4 cellular contexts compared by ENCODE assay signal in the genomic region with DNA sequence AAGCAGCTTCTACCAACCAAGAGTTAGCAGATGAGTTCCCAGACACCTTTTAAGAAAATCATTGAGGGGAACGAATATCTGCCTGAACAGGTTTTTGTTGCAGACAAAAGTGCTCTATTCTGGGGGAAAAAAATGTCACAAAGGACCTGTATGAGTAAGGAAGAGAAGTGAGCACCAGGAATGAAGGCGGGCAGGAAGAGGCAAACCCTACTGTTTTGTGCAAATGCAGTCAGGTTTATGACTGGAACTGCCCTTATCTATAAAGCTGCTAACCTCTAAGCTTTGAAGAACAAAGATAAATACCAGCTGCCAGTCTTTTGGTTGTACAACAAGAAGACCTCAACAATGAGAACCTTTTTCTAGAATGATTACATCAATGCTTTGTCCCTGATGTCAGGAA.
"Had no signal": no experiment of that assay in that cellular context is flagged by ENCODE, and none has a peak within 500 bp of the region (broad histone marks: within the 10 kb centered on the region; RNA-seq: fewer than 3 reads in every experiment).

No MANE protein-coding gene starts in this region.

- DNase-seq: H9, HCEC 1CT, IMR-90 had no signal

- H3K4me3 Mint-ChIP-seq: GM23338, H9 had no signal

- H3K4me3 ChIP-seq: GM23338 had no signal

- ATAC-seq: GM23338 had no signal

- H3K9me3 Mint-ChIP-seq: GM23338, H9 had no signal

- H3K27ac Mint-ChIP-seq: GM23338, H9 had no signal

- H3K4me1 Mint-ChIP-seq: GM23338, H9 had no signal

- H3K4me2 ChIP-seq: GM23338 had no signal

- H2AFZ ChIP-seq: GM23338 had no signal
